In genomic region chr12:102824218-102824835, GRCh38 we compare ENCODE assay signal across 9 cellular contexts.
DNase-seq lines count a peak whose midpoint lies in the region; ATAC-seq lines count a peak whose summit lies in the region.
"Had no signal": no experiment of that assay in that cellular context is flagged by ENCODE, and none has a peak within 500 bp of the region (broad histone marks: within the 10 kb centered on the region; RNA-seq: fewer than 3 reads in every experiment).

No MANE protein-coding gene starts in this region.

- H3K9me3 Mint-ChIP-seq in activated CD4-positive, alpha-beta T cell treated with anti-CD3 and anti-CD28 coated beads for 36 hours (ENCODE audit: low read depth), result peaks cover 3% of the 10 kb centered on the region
- H3K9me3 Mint-ChIP-seq in stimulated activated effector memory CD8-positive, alpha-beta T cell treated with anti-CD3 and anti-CD28 coated beads, Interleukin-12 subunit alpha, Interleukin-12 subunit beta, amount 100 ng/mL, for 72 hours, result no peaks in the 10 kb centered on the region

- intact Hi-C loops in activated CD4-positive, alpha-beta T cell treated with anti-CD3 and anti-CD28 coated beads for 36 hours (cut with DNase I, micrococcal nuclease), result no loop called here

- no peak overlapping the region for H3K27ac Mint-ChIP-seq in activated CD4-positive, alpha-beta T cell treated with anti-CD3 and anti-CD28 coated beads for 36 hours
- no peak overlapping the region for H3K27ac Mint-ChIP-seq in stimulated activated effector memory CD8-positive, alpha-beta T cell treated with anti-CD3 and anti-CD28 coated beads, Interleukin-12 subunit alpha, Interleukin-12 subunit beta, amount 100 ng/mL, for 72 hours

- no peaks in the 10 kb centered on the region for H3K36me3 Mint-ChIP-seq in activated CD4-positive, alpha-beta T cell treated with anti-CD3 and anti-CD28 coated beads for 36 hours (ENCODE audit: low read depth)
- H3K36me3 Mint-ChIP-seq in stimulated activated effector memory CD8-positive, alpha-beta T cell treated with anti-CD3 and anti-CD28 coated beads, Interleukin-12 subunit alpha, Interleukin-12 subunit beta, amount 100 ng/mL, for 72 hours, result no peaks in the 10 kb centered on the region

- no peak for ATAC-seq in activated CD4-positive, alpha-beta T cell treated with anti-CD3 and anti-CD28 coated beads for 36 hours
- ATAC-seq in stimulated activated effector memory CD8-positive, alpha-beta T cell treated with anti-CD3 and anti-CD28 coated beads, Interleukin-12 subunit alpha, Interleukin-12 subunit beta, amount 100 ng/mL, for 72 hours, result peak; percentile 24

- H3K9me3 ChIP-seq in iPS-18a (ENCODE audit: control insufficient read depth, low read depth, low read length), result no peaks in the 10 kb centered on the region

- POLR2A ChIA-PET in activated CD4-positive, alpha-beta T cell treated with anti-CD3 and anti-CD28 coated beads for 36 hours (lab: Charles Lee), result no interaction called here

- no peak overlapping the region for H3K9ac ChIP-seq in iPS-18a (ENCODE audit: low read length)

- H3K27me3 Mint-ChIP-seq in activated CD4-positive, alpha-beta T cell treated with anti-CD3 and anti-CD28 coated beads for 36 hours, result peaks cover 26% of the 10 kb centered on the region

- peaks cover 51% of the 10 kb centered on the region for H3K27me3 ChIP-seq in iPS-18a (ENCODE audit: control insufficient read depth, insufficient read depth, low read length)

- no peaks in the 10 kb centered on the region for H3K4me1 Mint-ChIP-seq in activated CD4-positive, alpha-beta T cell treated with anti-CD3 and anti-CD28 coated beads for 36 hours
- H3K4me1 Mint-ChIP-seq in stimulated activated effector memory CD8-positive, alpha-beta T cell treated with anti-CD3 and anti-CD28 coated beads, Interleukin-12 subunit alpha, Interleukin-12 subunit beta, amount 100 ng/mL, for 72 hours, result no peaks in the 10 kb centered on the region

- CTCF ChIA-PET in activated CD4-positive, alpha-beta T cell treated with anti-CD3 and anti-CD28 coated beads for 36 hours (lab: Charles Lee), result no interaction called here

- peak; percentile 20 for DNase-seq in activated CD4-positive, alpha-beta T cell treated with anti-CD3 and anti-CD28 coated beads for 36 hours
- no peak for DNase-seq in activated CD4-positive, alpha-beta T cell treated with anti-CD3 and anti-CD28 coated beads, Interleukin-2, amount 50 U/mL, for 4 hours
- DNase-seq in amniotic epithelial cell (ENCODE audit: low read depth) (peak; percentile 2), NCI-H2171 (lab: John Stamatoyannopoulos, UW) (no peak), RKO (ENCODE audit: low spot score) (no peak), NCI-H1436 treated with DMSO at 0.1 percent for 48 hours (lab: John Stamatoyannopoulos, UW) (no peak)
- DNase-seq in stimulated activated effector memory CD8-positive, alpha-beta T cell treated with anti-CD3 and anti-CD28 coated beads, Interleukin-12 subunit alpha, Interleukin-12 subunit beta, amount 100 ng/mL, for 72 hours (ENCODE audit: low spot score in 2 of 2), result no peak
- DNase-seq: stimulated activated CD8-positive, alpha-beta memory T cell treated with anti-CD3 and anti-CD28 coated beads, Interleukin-4, amount 100 ng/mL, for 48 hours had no signal

- peaks cover 5% of the 10 kb centered on the region for H3K4me1 ChIP-seq in iPS-18a (ENCODE audit: control insufficient read depth, low read depth, low read length)

- no peaks in the 10 kb centered on the region for H3K36me3 ChIP-seq in iPS-18a (ENCODE audit: control insufficient read depth, low read depth, low read length)

- peak overlapping the region; percentile 48 for H3K4me3 ChIP-seq in iPS-18a (ENCODE audit: low read length)

- no peak overlapping the region for H3K27ac ChIP-seq in iPS-18a (ENCODE audit: low read length)

- no peak overlapping the region for H3K4me3 Mint-ChIP-seq in activated CD4-positive, alpha-beta T cell treated with anti-CD3 and anti-CD28 coated beads for 36 hours
- H3K4me3 Mint-ChIP-seq in stimulated activated effector memory CD8-positive, alpha-beta T cell treated with anti-CD3 and anti-CD28 coated beads, Interleukin-12 subunit alpha, Interleukin-12 subunit beta, amount 100 ng/mL, for 72 hours, result no peak overlapping the region

Comparison
In these comparisons a context has a peak if more than half of its experiments do, and no peak if none do; other contexts are left out.
1. DNase-seq: peak in activated CD4-positive, alpha-beta T cell treated with anti-CD3 and anti-CD28 coated beads for 36 hours (single experiment) and amniotic epithelial cell (single experiment); none in activated CD4-positive, alpha-beta T cell treated with anti-CD3 and anti-CD28 coated beads, Interleukin-2, amount 50 U/mL, for 4 hours (0 of 2), stimulated activated effector memory CD8-positive, alpha-beta T cell treated with anti-CD3 and anti-CD28 coated beads, Interleukin-12 subunit alpha, Interleukin-12 subunit beta, amount 100 ng/mL, for 72 hours (0 of 2), NCI-H2171 (single experiment), RKO (single experiment) and NCI-H1436 treated with DMSO at 0.1 percent for 48 hours (single experiment).